ENCODE assay signal across 9 cellular contexts in the genomic region with DNA sequence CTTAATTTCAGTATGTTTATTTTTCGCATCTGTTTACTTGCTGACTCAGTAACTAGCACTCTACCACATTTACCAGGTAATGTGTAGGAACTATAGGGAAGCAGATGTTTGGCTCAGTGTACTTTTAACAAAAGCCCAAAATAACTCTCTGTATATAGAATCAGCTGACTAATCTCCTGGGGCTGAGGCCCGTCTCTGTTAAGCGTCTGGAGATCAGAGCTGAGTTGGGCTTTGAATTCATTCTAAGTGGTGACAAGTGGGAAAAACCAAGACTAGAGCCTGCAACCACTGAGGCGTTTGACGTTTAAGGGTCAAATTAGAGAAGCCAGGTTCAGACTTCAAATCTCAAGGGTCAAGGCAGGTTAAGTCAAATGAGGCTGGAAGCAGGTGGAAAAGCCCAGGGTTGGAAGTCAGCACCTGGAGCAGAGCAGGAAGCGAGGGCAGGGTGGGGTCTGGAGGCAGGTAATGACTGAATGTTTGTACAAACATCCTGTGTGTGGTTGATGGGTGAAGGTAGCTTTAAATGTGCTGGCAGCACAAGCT. TPM values are rescaled to one million over a fixed set of nuclear protein-coding genes. Genes with fewer than 3 reads are reported as not detected.
A peak's percentile ranks its signal among the peaks of the same experiment; 100 is the strongest.
DNase-seq lines count a peak whose midpoint lies in the region; ATAC-seq and TF ChIP-seq lines count a peak whose summit lies in the region.
"Had no signal": no experiment of that assay in that cellular context is flagged by ENCODE, and none has a peak within 500 bp of the region (broad histone marks: within the 10 kb centered on the region; RNA-seq: fewer than 3 reads in every experiment).

No MANE protein-coding gene starts in this region.

- no peaks in the 10 kb centered on the region for H3K27me3 Mint-ChIP-seq in activated CD4-positive, alpha-beta T cell treated with anti-CD3 and anti-CD28 coated beads for 36 hours
- no peaks in the 10 kb centered on the region for H3K27me3 Mint-ChIP-seq in activated CD8-positive, alpha-beta T cell treated with anti-CD3 and anti-CD28 coated beads, Interleukin-2, amount 10 ng/mL, durations not matched to agents 7 days and 5 days (ENCODE audit: low read depth)
- H3K27me3 Mint-ChIP-seq in progenitor cell of endocrine pancreas, result no peaks in the 10 kb centered on the region

- H3K4me1 Mint-ChIP-seq in activated CD4-positive, alpha-beta T cell treated with anti-CD3 and anti-CD28 coated beads for 36 hours, result peaks cover 40% of the 10 kb centered on the region
- H3K4me1 Mint-ChIP-seq in activated CD8-positive, alpha-beta T cell treated with anti-CD3 and anti-CD28 coated beads, Interleukin-2, amount 10 ng/mL, durations not matched to agents 7 days and 5 days (ENCODE audit: low read depth), result peaks cover 24% of the 10 kb centered on the region
- H3K4me1 Mint-ChIP-seq in progenitor cell of endocrine pancreas (ENCODE audit: low read depth), result peaks cover 21% of the 10 kb centered on the region

- no peaks in the 10 kb centered on the region for H3K36me3 Mint-ChIP-seq in activated CD4-positive, alpha-beta T cell treated with anti-CD3 and anti-CD28 coated beads for 36 hours (ENCODE audit: low read depth)
- H3K36me3 Mint-ChIP-seq in activated CD8-positive, alpha-beta T cell treated with anti-CD3 and anti-CD28 coated beads, Interleukin-2, amount 10 ng/mL, durations not matched to agents 7 days and 5 days (ENCODE audit: low read depth), result no peaks in the 10 kb centered on the region
- H3K36me3 Mint-ChIP-seq in progenitor cell of endocrine pancreas (ENCODE audit: insufficient read depth), result no peaks in the 10 kb centered on the region

- no peak overlapping the region for H3K4me3 Mint-ChIP-seq in activated CD4-positive, alpha-beta T cell treated with anti-CD3 and anti-CD28 coated beads for 36 hours
- H3K4me3 Mint-ChIP-seq in activated CD8-positive, alpha-beta T cell treated with anti-CD3 and anti-CD28 coated beads, Interleukin-2, amount 10 ng/mL, durations not matched to agents 7 days and 5 days, result peak overlapping the region; percentile 2
- H3K4me3 Mint-ChIP-seq in progenitor cell of endocrine pancreas (ENCODE audit: low read depth), result no peak overlapping the region

- POLR2A ChIA-PET in activated CD4-positive, alpha-beta T cell treated with anti-CD3 and anti-CD28 coated beads for 36 hours (lab: Charles Lee), result no interaction called here
- POLR2A ChIA-PET in activated CD8-positive, alpha-beta T cell treated with anti-CD3 and anti-CD28 coated beads, Interleukin-2, amount 10 ng/mL, durations not matched to agents 7 days and 5 days (lab: Charles Lee), result interaction anchor here (0.9 to 1.3 kb wide), 3 partner anchors 15 to 58 kb away, joined by 3 to 4 read pairs (median 3); no protein-coding TSS in a partner anchor

- no peak for TF ChIP-seq CTCF in progenitor cell of endocrine pancreas (IDR thresholded peaks at IDR 0.05; ENCODE audit: unreplicated experiment)

- peak; percentile 78 for ATAC-seq in activated CD4-positive, alpha-beta T cell treated with anti-CD3 and anti-CD28 coated beads for 36 hours
- ATAC-seq in activated CD8-positive, alpha-beta T cell treated with anti-CD3 and anti-CD28 coated beads, Interleukin-2, amount 10 ng/mL, durations not matched to agents 7 days and 5 days, result peak; percentile 61
- no peak for ATAC-seq in GM21526 (IDR thresholded peaks at IDR 0.05; ENCODE audit: low FRiP score, unreplicated experiment)
- ATAC-seq in GM21529 (IDR thresholded peaks at IDR 0.05; ENCODE audit: unreplicated experiment), result no peak

- H3K27ac Mint-ChIP-seq in activated CD4-positive, alpha-beta T cell treated with anti-CD3 and anti-CD28 coated beads for 36 hours, result peak overlapping the region; percentile 2
- peak overlapping the region; percentile 69 for H3K27ac Mint-ChIP-seq in activated CD8-positive, alpha-beta T cell treated with anti-CD3 and anti-CD28 coated beads, Interleukin-2, amount 10 ng/mL, durations not matched to agents 7 days and 5 days
- peak overlapping the region; percentile 57 for H3K27ac Mint-ChIP-seq in progenitor cell of endocrine pancreas

- peak; percentile 25 for DNase-seq in activated CD4-positive, alpha-beta T cell treated with anti-CD3 and anti-CD28 coated beads for 36 hours
- DNase-seq in activated CD4-positive, alpha-beta T cell treated with anti-CD3 and anti-CD28 coated beads, Interleukin-2, amount 50 U/mL, for 4 hours, result no peak
- DNase-seq in NCI-H1694 treated with DMSO at 0.1 percent for 48 hours (lab: John Stamatoyannopoulos, UW) (peak; percentile 64), progenitor cell of endocrine pancreas (ENCODE audit: low spot score, unreplicated experiment) (no peak), GOT3 (lab: John Stamatoyannopoulos, UW) (no peak)
- peak; percentile 47 for DNase-seq in activated CD8-positive, alpha-beta T cell treated with anti-CD3 and anti-CD28 coated beads, Interleukin-2, amount 10 ng/mL, durations not matched to agents 7 days and 5 days
- DNase-seq: BE2C had no signal

- H3K9me3 Mint-ChIP-seq in activated CD4-positive, alpha-beta T cell treated with anti-CD3 and anti-CD28 coated beads for 36 hours (ENCODE audit: low read depth), result no peaks in the 10 kb centered on the region
- H3K9me3 Mint-ChIP-seq in activated CD8-positive, alpha-beta T cell treated with anti-CD3 and anti-CD28 coated beads, Interleukin-2, amount 10 ng/mL, durations not matched to agents 7 days and 5 days (ENCODE audit: insufficient read depth), result no peaks in the 10 kb centered on the region
- no peaks in the 10 kb centered on the region for H3K9me3 Mint-ChIP-seq in progenitor cell of endocrine pancreas (ENCODE audit: low read depth)

- intact Hi-C loops in activated CD4-positive, alpha-beta T cell treated with anti-CD3 and anti-CD28 coated beads for 36 hours (cut with DNase I, micrococcal nuclease), result no loop called here

- CTCF ChIA-PET in activated CD4-positive, alpha-beta T cell treated with anti-CD3 and anti-CD28 coated beads for 36 hours (lab: Charles Lee), result interaction anchor here (0.6 to 1.5 kb wide), 5 partner anchors 10 to 603 kb away, joined by 3 to 4 read pairs (median 3); no protein-coding TSS in a partner anchor
- CTCF ChIA-PET in activated CD8-positive, alpha-beta T cell treated with anti-CD3 and anti-CD28 coated beads, Interleukin-2, amount 10 ng/mL, durations not matched to agents 7 days and 5 days (lab: Charles Lee), result interaction anchor here (0.6 to 1.8 kb wide), 10 partner anchors 9 to 80 kb away, joined by 3 to 10 read pairs (median 4); a partner anchor contains a TSS

RNA-seq across cellular contexts. Expression of a gene that starts 56.8 kb away (rescaled TPM):
- total RNA-seq in activated CD4-positive, alpha-beta T cell treated with anti-CD3 and anti-CD28 coated beads for 36 hours, result 10 to 100 TPM; 28.1 to 32.3 TPM
- 10 to 100 TPM; 26.2 to 28.6 TPM for total RNA-seq in activated CD8-positive, alpha-beta T cell treated with anti-CD3 and anti-CD28 coated beads, Interleukin-2, amount 10 ng/mL, durations not matched to agents 7 days and 5 days
- total RNA-seq in progenitor cell of endocrine pancreas, result 11.4 and 11.7 TPM in 2 replicates

Comparison
In these comparisons a context has a peak if more than half of its experiments do, and no peak if none do; other contexts are left out.
1. DNase-seq: peak in activated CD4-positive, alpha-beta T cell treated with anti-CD3 and anti-CD28 coated beads for 36 hours (single experiment), NCI-H1694 treated with DMSO at 0.1 percent for 48 hours (single experiment) and activated CD8-positive, alpha-beta T cell treated with anti-CD3 and anti-CD28 coated beads, Interleukin-2, amount 10 ng/mL, durations not matched to agents 7 days and 5 days (single experiment); none in activated CD4-positive, alpha-beta T cell treated with anti-CD3 and anti-CD28 coated beads, Interleukin-2, amount 50 U/mL, for 4 hours (0 of 2), progenitor cell of endocrine pancreas (single experiment) and GOT3 (single experiment).
2. ATAC-seq: peak in activated CD4-positive, alpha-beta T cell treated with anti-CD3 and anti-CD28 coated beads for 36 hours (single experiment) and activated CD8-positive, alpha-beta T cell treated with anti-CD3 and anti-CD28 coated beads, Interleukin-2, amount 10 ng/mL, durations not matched to agents 7 days and 5 days (single experiment); none in GM21526 (single experiment) and GM21529 (single experiment).
3. H3K27ac Mint-ChIP-seq: peak in every context shown above with its lines; median percentile 69 in activated CD8-positive, alpha-beta T cell treated with anti-CD3 and anti-CD28 coated beads, Interleukin-2, amount 10 ng/mL, durations not matched to agents 7 days and 5 days; 57 in progenitor cell of endocrine pancreas; 2 in activated CD4-positive, alpha-beta T cell treated with anti-CD3 and anti-CD28 coated beads for 36 hours.